ENCODE assay signal across 13 cellular contexts in genomic region chr11:123628936-123629683, GRCh38. TPM values are rescaled to one million over a fixed set of nuclear protein-coding genes. Genes with fewer than 3 reads are reported as not detected.
DNase-seq lines count a peak whose midpoint lies in the region; ATAC-seq and TF ChIP-seq lines count a peak whose summit lies in the region.
"Had no signal": no experiment of that assay in that cellular context is flagged by ENCODE, and none has a peak within 500 bp of the region (broad histone marks: within the 10 kb centered on the region; RNA-seq: fewer than 3 reads in every experiment).

No MANE protein-coding gene starts in this region.

- TF ChIP-seq CTCF in BE2C (IDR thresholded peaks at IDR 0.05; ENCODE audit: low read depth, low read length), result no peak
- no peak for TF ChIP-seq CTCF in fibroblast of mammary gland (conservative IDR thresholded peaks at IDR 0.05; ENCODE audit: control insufficient read depth, insufficient read depth, low read depth, low read length)
- no peak for TF ChIP-seq CTCF in MCF 10A (IDR thresholded peaks at IDR 0.05; ENCODE audit: unreplicated experiment)

- H3K4me3 Mint-ChIP-seq in naive thymus-derived CD4-positive, alpha-beta T cell, result no peak overlapping the region
- H3K4me3 Mint-ChIP-seq in MCF 10A (ENCODE audit: unreplicated experiment), result no peak overlapping the region
- H3K4me3 Mint-ChIP-seq: activated naive CD8-positive, alpha-beta T cell treated with anti-CD3 and anti-CD28 coated beads, Interleukin-2, amount 10 ng/mL, durations not matched to agents 7 days and 5 days had no signal

- H3K9me3 Mint-ChIP-seq in naive thymus-derived CD4-positive, alpha-beta T cell, result no peaks in the 10 kb centered on the region
- no peaks in the 10 kb centered on the region for H3K9me3 Mint-ChIP-seq in MCF 10A (ENCODE audit: unreplicated experiment)
- H3K9me3 Mint-ChIP-seq: activated naive CD8-positive, alpha-beta T cell treated with anti-CD3 and anti-CD28 coated beads, Interleukin-2, amount 10 ng/mL, durations not matched to agents 7 days and 5 days had no signal

- no TSS peak for BruUV-seq in MCF 10A (replicated peaks; lab: Mats Ljungman, UMichigan)

- no peaks in the 10 kb centered on the region for H3K27me3 ChIP-seq in BE2C
- H3K27me3 ChIP-seq in naive thymus-derived CD4-positive, alpha-beta T cell (ENCODE audit: control insufficient read depth in 2 of 2, insufficient read depth in 2 of 2, low read length in 2 of 2), result no peaks in the 10 kb centered on the region
- H3K27me3 ChIP-seq: SJSA1, tibial nerve had no signal

- ATAC-seq in SK-N-SH treated with all-trans-retinoic acid at 6 μM for 48 hours (peak; percentile 93), HG02571 (IDR thresholded peaks at IDR 0.05; ENCODE audit: unreplicated experiment) (no peak)
- peak; percentile 22 for ATAC-seq in naive thymus-derived CD4-positive, alpha-beta T cell

- peaks cover 0 to 16% (median 4%) of the 10 kb centered on the region in 5 donors for H3K27me3 Mint-ChIP-seq in naive thymus-derived CD4-positive, alpha-beta T cell
- H3K27me3 Mint-ChIP-seq in MCF 10A (ENCODE audit: insufficient read depth, unreplicated experiment), result peaks cover 40% of the 10 kb centered on the region

- H3K4me1 ChIP-seq in BE2C, result peaks cover 23% of the 10 kb centered on the region
- H3K4me1 ChIP-seq in naive thymus-derived CD4-positive, alpha-beta T cell (ENCODE audit: control insufficient read depth in 2 of 2, insufficient read depth in 2 of 2, low read length in 2 of 2), result no peaks in the 10 kb centered on the region
- H3K4me1 ChIP-seq: SJSA1, tibial nerve had no signal

- no peak overlapping the region for H3K27ac Mint-ChIP-seq in naive thymus-derived CD4-positive, alpha-beta T cell
- no peak overlapping the region for H3K27ac Mint-ChIP-seq in MCF 10A (ENCODE audit: low read depth, unreplicated experiment)
- H3K27ac Mint-ChIP-seq: activated naive CD8-positive, alpha-beta T cell treated with anti-CD3 and anti-CD28 coated beads, Interleukin-2, amount 10 ng/mL, durations not matched to agents 7 days and 5 days had no signal

- no peak overlapping the region for H3K27ac ChIP-seq in naive thymus-derived CD4-positive, alpha-beta T cell (ENCODE audit: low read depth, low read length)
- H3K27ac ChIP-seq: SJSA1, tibial nerve had no signal

- DNase-seq in BE2C, result peak; percentile 72
- DNase-seq in fibroblast of mammary gland (ENCODE audit: low read depth), result peak; percentile 56
- no peak for DNase-seq in naive thymus-derived CD4-positive, alpha-beta T cell
- no peak for DNase-seq in NCI-H2081 (lab: John Stamatoyannopoulos, UW)
- DNase-seq in MCF 10A (ENCODE audit: unreplicated experiment), result no peak
- DNase-seq in HUDEP-2 (lab: John Stamatoyannopoulos, UW; ENCODE audit: unreplicated experiment in 76 of 76), result no peak
- DNase-seq: activated CD4-positive, alpha-beta T cell treated with anti-CD3 and anti-CD28 coated beads, Interleukin-2, amount 50 U/mL, for 4 hours; activated naive CD8-positive, alpha-beta T cell treated with anti-CD3 and anti-CD28 coated beads, Interleukin-2, amount 10 ng/mL, durations not matched to agents 7 days and 5 days; NCI-H2107 had no signal

- intact Hi-C loops in naive thymus-derived CD4-positive, alpha-beta T cell (cut with micrococcal nuclease), result no loop called here
- intact Hi-C loops in MCF 10A (cut with micrococcal nuclease), result no loop called here

- peaks cover 11% of the 10 kb centered on the region for H3K36me3 ChIP-seq in BE2C
- no peaks in the 10 kb centered on the region for H3K36me3 ChIP-seq in naive thymus-derived CD4-positive, alpha-beta T cell (ENCODE audit: control insufficient read depth in 2 of 3, insufficient read depth in 3 of 3, low read length in 3 of 3)
- H3K36me3 ChIP-seq: SJSA1 had no signal

- H3K4me1 Mint-ChIP-seq in naive thymus-derived CD4-positive, alpha-beta T cell, result no peaks in the 10 kb centered on the region
- no peaks in the 10 kb centered on the region for H3K4me1 Mint-ChIP-seq in MCF 10A (ENCODE audit: insufficient read depth, unreplicated experiment)

- no peaks in the 10 kb centered on the region for H3K9me3 ChIP-seq in BE2C
- H3K9me3 ChIP-seq in naive thymus-derived CD4-positive, alpha-beta T cell (ENCODE audit: control insufficient read depth in 2 of 3, low read length in 3 of 3), result no peaks in the 10 kb centered on the region
- H3K9me3 ChIP-seq: SJSA1, tibial nerve had no signal

- H3K36me3 Mint-ChIP-seq in naive thymus-derived CD4-positive, alpha-beta T cell, result peaks cover 0 to 12% (median 0%) of the 10 kb centered on the region in 5 donors
- H3K36me3 Mint-ChIP-seq in MCF 10A (ENCODE audit: insufficient read depth, unreplicated experiment), result no peaks in the 10 kb centered on the region

- H3K4me3 ChIP-seq in BE2C (ENCODE audit: low read depth, low read length) (no peak overlapping the region), fibroblast of mammary gland (ENCODE audit: control insufficient read depth, low read depth, low read length) (no peak overlapping the region)
- no peak overlapping the region for H3K4me3 ChIP-seq in naive thymus-derived CD4-positive, alpha-beta T cell (ENCODE audit: low read length)
- H3K4me3 ChIP-seq: SJSA1, tibial nerve had no signal

- POLR2A ChIA-PET in naive thymus-derived CD4-positive, alpha-beta T cell (lab: Charles Lee), result no interaction called here
- POLR2A ChIA-PET in MCF 10A (lab: Yijun Ruan, JAX), result no interaction called here

- CTCF ChIA-PET in naive thymus-derived CD4-positive, alpha-beta T cell (lab: Charles Lee), result no interaction called here
- CTCF ChIA-PET in MCF 10A (lab: Yijun Ruan, JAX), result interaction anchor here (0.5 to 3.6 kb wide), 6 partner anchors 11 to 1003 kb away, joined by 3 to 13 read pairs (median 3); no protein-coding TSS in a partner anchor

TF ChIP-seq in SK-N-SH treated with all-trans-retinoic acid at 6 μM for 48 hours, 23 proteins besides CTCF, POLR2A, EP300 and RAD21:
- TF ChIP-seq ZFP30 (CRISPR knock-in tag; IDR thresholded peaks at IDR 0.05), result no peak
- no peak for TF ChIP-seq SNAI2 (CRISPR knock-in tag; IDR thresholded peaks at IDR 0.05)
- TF ChIP-seq ZFP3 (CRISPR knock-in tag; IDR thresholded peaks at IDR 0.05), result no peak
- TF ChIP-seq ISL1 (CRISPR knock-in tag; IDR thresholded peaks at IDR 0.05), result peak; percentile 34; the same call in 1 of the 2 replicates
- no peak for TF ChIP-seq OSR1 (CRISPR knock-in tag; IDR thresholded peaks at IDR 0.05)
- no peak for TF ChIP-seq TCF4 (CRISPR knock-in tag; IDR thresholded peaks at IDR 0.05; ENCODE audit: borderline replicate concordance)
- TF ChIP-seq CREB5 (CRISPR knock-in tag; IDR thresholded peaks at IDR 0.05; ENCODE audit: low read depth), result no peak
- TF ChIP-seq, protein P1, sequence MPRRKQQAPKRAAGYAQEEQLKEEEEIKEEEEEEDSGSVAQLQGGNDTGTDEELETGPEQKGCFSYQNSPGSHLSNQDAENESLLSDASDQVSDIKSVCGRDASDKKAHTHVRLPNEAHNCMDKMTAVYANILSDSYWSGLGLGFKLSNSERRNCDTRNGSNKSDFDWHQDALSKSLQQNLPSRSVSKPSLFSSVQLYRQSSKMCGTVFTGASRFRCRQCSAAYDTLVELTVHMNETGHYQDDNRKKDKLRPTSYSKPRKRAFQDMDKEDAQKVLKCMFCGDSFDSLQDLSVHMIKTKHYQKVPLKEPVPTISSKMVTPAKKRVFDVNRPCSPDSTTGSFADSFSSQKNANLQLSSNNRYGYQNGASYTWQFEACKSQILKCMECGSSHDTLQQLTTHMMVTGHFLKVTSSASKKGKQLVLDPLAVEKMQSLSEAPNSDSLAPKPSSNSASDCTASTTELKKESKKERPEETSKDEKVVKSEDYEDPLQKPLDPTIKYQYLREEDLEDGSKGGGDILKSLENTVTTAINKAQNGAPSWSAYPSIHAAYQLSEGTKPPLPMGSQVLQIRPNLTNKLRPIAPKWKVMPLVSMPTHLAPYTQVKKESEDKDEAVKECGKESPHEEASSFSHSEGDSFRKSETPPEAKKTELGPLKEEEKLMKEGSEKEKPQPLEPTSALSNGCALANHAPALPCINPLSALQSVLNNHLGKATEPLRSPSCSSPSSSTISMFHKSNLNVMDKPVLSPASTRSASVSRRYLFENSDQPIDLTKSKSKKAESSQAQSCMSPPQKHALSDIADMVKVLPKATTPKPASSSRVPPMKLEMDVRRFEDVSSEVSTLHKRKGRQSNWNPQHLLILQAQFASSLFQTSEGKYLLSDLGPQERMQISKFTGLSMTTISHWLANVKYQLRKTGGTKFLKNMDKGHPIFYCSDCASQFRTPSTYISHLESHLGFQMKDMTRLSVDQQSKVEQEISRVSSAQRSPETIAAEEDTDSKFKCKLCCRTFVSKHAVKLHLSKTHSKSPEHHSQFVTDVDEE (CRISPR knock-in tag; IDR thresholded peaks at IDR 0.05), result peak; percentile 53; the same call in 1 of the 2 replicates
- no peak for TF ChIP-seq ZNF565 (CRISPR knock-in tag; conservative IDR thresholded peaks at IDR 0.05; ENCODE audit: low read depth)
- TF ChIP-seq, protein P2, sequence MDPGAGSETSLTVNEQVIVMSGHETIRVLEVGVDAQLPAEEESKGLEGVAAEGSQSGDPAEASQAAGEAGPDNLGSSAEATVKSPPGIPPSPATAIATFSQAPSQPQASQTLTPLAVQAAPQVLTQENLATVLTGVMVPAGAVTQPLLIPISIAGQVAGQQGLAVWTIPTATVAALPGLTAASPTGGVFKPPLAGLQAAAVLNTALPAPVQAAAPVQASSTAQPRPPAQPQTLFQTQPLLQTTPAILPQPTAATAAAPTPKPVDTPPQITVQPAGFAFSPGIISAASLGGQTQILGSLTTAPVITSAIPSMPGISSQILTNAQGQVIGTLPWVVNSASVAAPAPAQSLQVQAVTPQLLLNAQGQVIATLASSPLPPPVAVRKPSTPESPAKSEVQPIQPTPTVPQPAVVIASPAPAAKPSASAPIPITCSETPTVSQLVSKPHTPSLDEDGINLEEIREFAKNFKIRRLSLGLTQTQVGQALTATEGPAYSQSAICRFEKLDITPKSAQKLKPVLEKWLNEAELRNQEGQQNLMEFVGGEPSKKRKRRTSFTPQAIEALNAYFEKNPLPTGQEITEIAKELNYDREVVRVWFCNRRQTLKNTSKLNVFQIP (CRISPR knock-in tag; IDR thresholded peaks at IDR 0.05; ENCODE audit: borderline replicate concordance, low read depth), result no peak
TF ChIP-seq in SK-N-SH treated with all-trans-retinoic acid at 6 μM for 48 hours: peak in this region for 2.

RNA-seq across cellular contexts. Expression of gene SCN3B, which starts 25.3 kb away (rescaled TPM):
- 50.3 TPM for polyA plus RNA-seq in BE2C (2012; ENCODE audit: insufficient read depth, insufficient read length, low read depth)
- total RNA-seq in naive thymus-derived CD4-positive, alpha-beta T cell, result not detected
- polyA plus RNA-seq in naive thymus-derived CD4-positive, alpha-beta T cell, result not detected
- total RNA-seq in MCF 10A (2022), result 1.2 and 3.3 TPM in 2 replicates
- total RNA-seq: activated naive CD8-positive, alpha-beta T cell treated with anti-CD3 and anti-CD28 coated beads, Interleukin-2, amount 10 ng/mL, durations not matched to agents 7 days and 5 days had no signal

Comparison
In these comparisons a context has a peak if more than half of its experiments do, and no peak if none do; other contexts are left out.
1. DNase-seq: peak in BE2C (single experiment) and fibroblast of mammary gland (single experiment); none in naive thymus-derived CD4-positive, alpha-beta T cell (0 of 9), NCI-H2081 (0 of 2), MCF 10A (single experiment) and HUDEP-2 (0 of 76).